Comparison of ENCODE assay signal across 30 cellular contexts in the genomic region with DNA sequence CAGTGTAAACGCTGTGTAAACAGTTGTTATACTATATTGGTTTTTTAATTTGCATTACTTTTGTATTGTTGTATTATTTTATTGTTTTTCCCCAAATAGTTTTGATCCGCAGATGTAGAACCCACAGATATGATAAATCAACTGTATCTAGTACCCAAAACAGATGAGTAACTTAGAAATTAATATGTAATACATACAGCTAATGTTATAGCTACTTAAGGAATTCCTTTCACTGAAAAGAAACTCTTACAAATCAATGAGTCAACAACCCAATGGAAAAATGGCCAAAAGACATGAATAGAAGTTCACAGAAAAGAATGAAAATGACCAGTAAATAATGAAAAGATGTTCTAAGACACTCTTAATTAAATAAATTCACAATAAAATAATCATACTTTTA.
"Had no signal": no experiment of that assay in that cellular context is flagged by ENCODE, and none has a peak within 500 bp of the region (broad histone marks: within the 10 kb centered on the region; RNA-seq: fewer than 3 reads in every experiment).

No MANE protein-coding gene starts in this region.

- H3K9me3 Mint-ChIP-seq: dendritic cell treated with granulocyte-macrophage colony-stimulating factor and Interleukin-4, amounts not matched to agents 40 ng/mL and 50 ng/mL, for 4 days; endodermal cell; naive B cell; natural killer cell treated with Interleukin-12 subunit alpha and Interleukin-12 subunit beta and Interleukin-15 and Interleukin-18, amount 100 ng/mL, for 72 hours; neural crest cell; stimulated activated naive CD8-positive, alpha-beta T cell treated with anti-CD3 and anti-CD28 coated beads, Interleukin-15, Interleukin-2, amounts not matched to agents 100 ng/mL and 50 ng/mL, for 24 hours had no signal

- H3K4me1 Mint-ChIP-seq: naive B cell; neural crest cell; stimulated activated naive B cell treated with anti-CD40 and anti-IgM and Interleukin-4, amounts not matched to agents 10 μg/mL and 1 μg/mL and 100 μg/mL, for 72 hours had no signal

- H3K36me3 ChIP-seq: colonic mucosa, esophagus muscularis mucosa, heart right ventricle, neutrophil, right lobe of liver, thoracic aorta, tibial nerve, upper lobe of left lung had no signal

- ATAC-seq: heart right ventricle; mucosa of descending colon; natural killer cell treated with Interleukin-12 subunit alpha and Interleukin-12 subunit beta and Interleukin-15 and Interleukin-18, amount 100 ng/mL, for 72 hours; right lobe of liver; stimulated activated naive B cell treated with anti-CD40 and anti-IgM and Interleukin-4, amounts not matched to agents 10 μg/mL and 1 μg/mL and 100 μg/mL, for 72 hours had no signal

- H3K9ac ChIP-seq: parathyroid adenoma had no signal

- H3K27ac ChIP-seq: colonic mucosa, esophagus muscularis mucosa, heart right ventricle, neutrophil, parathyroid adenoma, right lobe of liver, thoracic aorta, tibial nerve, upper lobe of left lung had no signal

- H3K79me2 ChIP-seq: parathyroid adenoma had no signal

- H3K27me3 Mint-ChIP-seq: dendritic cell treated with granulocyte-macrophage colony-stimulating factor and Interleukin-4, amounts not matched to agents 40 ng/mL and 50 ng/mL, for 4 days; progenitor cell of endocrine pancreas; stimulated activated naive B cell treated with anti-CD40 and anti-IgM and Interleukin-4, amounts not matched to agents 10 μg/mL and 1 μg/mL and 100 μg/mL, for 72 hours; stimulated activated naive CD8-positive, alpha-beta T cell treated with anti-CD3 and anti-CD28 coated beads, Interleukin-15, Interleukin-2, amounts not matched to agents 100 ng/mL and 50 ng/mL, for 24 hours had no signal

- H3K36me3 Mint-ChIP-seq: natural killer cell treated with Interleukin-12 subunit alpha and Interleukin-12 subunit beta and Interleukin-15 and Interleukin-18, amount 100 ng/mL, for 72 hours; stimulated activated naive B cell treated with anti-CD40 and anti-IgM and Interleukin-4, amounts not matched to agents 10 μg/mL and 1 μg/mL and 100 μg/mL, for 72 hours had no signal

- H2AFZ ChIP-seq: parathyroid adenoma had no signal

- H3K4me1 ChIP-seq: colonic mucosa, heart right ventricle, parathyroid adenoma, right lobe of liver, tibial nerve, upper lobe of left lung had no signal

- H3K27ac Mint-ChIP-seq: dendritic cell treated with granulocyte-macrophage colony-stimulating factor and Interleukin-4, amounts not matched to agents 40 ng/mL and 50 ng/mL, for 4 days; endodermal cell; mesothelial cell of epicardium; naive B cell; natural killer cell treated with Interleukin-12 subunit alpha and Interleukin-12 subunit beta and Interleukin-15 and Interleukin-18, amount 100 ng/mL, for 72 hours; progenitor cell of endocrine pancreas; stimulated activated naive B cell treated with anti-CD40 and anti-IgM and Interleukin-4, amounts not matched to agents 10 μg/mL and 1 μg/mL and 100 μg/mL, for 72 hours; stimulated activated naive CD8-positive, alpha-beta T cell treated with anti-CD3 and anti-CD28 coated beads, Interleukin-15, Interleukin-2, amounts not matched to agents 100 ng/mL and 50 ng/mL, for 24 hours had no signal

- FAIRE-seq: small intestine, urothelium cell line had no signal

- H3K27me3 ChIP-seq: colonic mucosa, esophagus muscularis mucosa, heart right ventricle, neutrophil, right lobe of liver, tibial nerve, upper lobe of left lung had no signal

- H3K9me3 ChIP-seq: colonic mucosa, esophagus muscularis mucosa, heart right ventricle, mucosa of descending colon, neutrophil, right lobe of liver, thoracic aorta, tibial nerve, upper lobe of left lung had no signal

- DNase-seq: colonic mucosa; effector CD8-positive, alpha-beta T cell; endodermal cell; foreskin melanocyte; glutamatergic neuron; heart right ventricle; hippocampal formation; islet precursor cell; mesenchymal stem cell; mucosa of descending colon; naive B cell; right lobe of liver; small intestine; stimulated activated CD4-positive, alpha-beta T cell treated with anti-CD3 and anti-CD28 coated beads, Interleukin-15, amount 100 ng/mL, for 24 hours; stimulated activated CD4-positive, alpha-beta T cell treated with anti-CD3 and anti-CD28 coated beads, Interleukin-2, amount 100 ng/mL, for 48 hours; stimulated activated naive B cell treated with anti-CD40 and anti-IgM and Interleukin-4, amounts not matched to agents 10 μg/mL and 1 μg/mL and 100 μg/mL, for 72 hours; upper lobe of left lung had no signal

- H3K4me3 ChIP-seq: colonic mucosa, esophagus muscularis mucosa, heart right ventricle, lung, mucosa of descending colon, right lobe of liver, thoracic aorta, tibial nerve, upper lobe of left lung had no signal

- H3K4me3 Mint-ChIP-seq: dendritic cell treated with granulocyte-macrophage colony-stimulating factor and Interleukin-4, amounts not matched to agents 40 ng/mL and 50 ng/mL, for 4 days; endodermal cell; mesothelial cell of epicardium; naive B cell; natural killer cell treated with Interleukin-12 subunit alpha and Interleukin-12 subunit beta and Interleukin-15 and Interleukin-18, amount 100 ng/mL, for 72 hours; neural crest cell; stimulated activated naive B cell treated with anti-CD40 and anti-IgM and Interleukin-4, amounts not matched to agents 10 μg/mL and 1 μg/mL and 100 μg/mL, for 72 hours; stimulated activated naive CD8-positive, alpha-beta T cell treated with anti-CD3 and anti-CD28 coated beads, Interleukin-15, Interleukin-2, amounts not matched to agents 100 ng/mL and 50 ng/mL, for 24 hours had no signal
